15 cellular contexts compared by ENCODE assay signal in the genomic region with DNA sequence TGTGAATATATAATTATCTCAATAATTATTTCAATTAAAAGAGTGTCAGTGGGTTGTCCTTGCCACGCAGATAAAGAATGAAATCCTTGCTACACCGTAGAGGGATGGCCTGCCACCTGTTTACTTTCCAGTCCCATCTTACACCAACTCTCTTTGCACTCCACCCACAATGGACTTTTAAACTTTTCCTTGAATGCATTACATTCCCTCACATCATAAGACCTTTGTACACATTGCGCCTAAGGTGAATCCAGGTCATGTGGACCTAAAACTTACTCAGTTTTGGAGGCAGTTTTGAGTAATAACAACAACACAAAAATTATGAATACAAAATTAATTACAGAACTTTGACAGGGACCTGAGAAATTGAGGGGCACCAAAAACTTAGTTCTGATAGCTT.
DNase-seq lines count a peak whose midpoint lies in the region; ATAC-seq and TF ChIP-seq lines count a peak whose summit lies in the region.
"Had no signal": no experiment of that assay in that cellular context is flagged by ENCODE, and none has a peak within 500 bp of the region (broad histone marks: within the 10 kb centered on the region; RNA-seq: fewer than 3 reads in every experiment).

No MANE protein-coding gene starts in this region.

- no peaks in the 10 kb centered on the region for H3K4me1 Mint-ChIP-seq in activated CD8-positive, alpha-beta T cell treated with anti-CD3 and anti-CD28 coated beads for 36 hours (ENCODE audit: low read depth)
- H3K4me1 Mint-ChIP-seq: CD14-positive monocyte, GM23338 had no signal

- POLR2A ChIA-PET in Panc1 (lab: Charles Lee): no interaction called here
- POLR2A ChIA-PET in activated CD8-positive, alpha-beta T cell treated with anti-CD3 and anti-CD28 coated beads for 36 hours (lab: Charles Lee): no interaction called here

- H3K27ac ChIP-seq in Panc1 (ENCODE audit: low read length) (peak overlapping the region; percentile 54; the same call in 1 of the 2 replicates), hepatocyte (peak overlapping the region; percentile 4), right lobe of liver (peak overlapping the region in 2 of 3 donors; percentile 30 to 47)

- H3K9me2 ChIP-seq in hepatocyte (replicated peaks; ENCODE audit: insufficient read depth): no peaks in the 10 kb centered on the region

- H3K9me3 Mint-ChIP-seq in activated CD8-positive, alpha-beta T cell treated with anti-CD3 and anti-CD28 coated beads for 36 hours: peaks cover 2% of the 10 kb centered on the region

- H4K20me1 ChIP-seq in hepatocyte (ENCODE audit: insufficient read depth, poor library complexity, severe bottlenecking): no peaks in the 10 kb centered on the region

- H3K4me2 ChIP-seq in hepatocyte: no peak overlapping the region
- H3K4me2 ChIP-seq: GM23338 had no signal

- TF ChIP-seq CTCF in Panc1 (IDR thresholded peaks at IDR 0.05) (no peak), hepatocyte (IDR thresholded peaks at IDR 0.05; ENCODE audit: poor library complexity) (no peak), right lobe of liver (IDR thresholded peaks at IDR 0.05) (no peak)
- TF ChIP-seq CTCF in activated CD8-positive, alpha-beta T cell treated with anti-CD3 and anti-CD28 coated beads for 36 hours (IDR thresholded peaks at IDR 0.05): no peak

- H3K27me3 ChIP-seq in Panc1 (ENCODE audit: control insufficient read depth, insufficient read depth, low read length): no peaks in the 10 kb centered on the region
- no peaks in the 10 kb centered on the region for H3K27me3 ChIP-seq in hepatocyte
- H3K27me3 ChIP-seq in right lobe of liver: no peaks in the 10 kb centered on the region

- 61% methylated on average over 3 of the region's 3 CpGs for WGBS in hepatocyte (ENCODE audit: low lambda C conversion rate, missing lambda C conversion rate)
- WGBS in right lobe of liver (ENCODE audit: insufficient coverage, low coverage, low lambda C conversion rate, missing lambda C conversion rate): 33% methylated on average over 3 of the region's 3 CpGs

- H3K36me3 Mint-ChIP-seq in activated CD8-positive, alpha-beta T cell treated with anti-CD3 and anti-CD28 coated beads for 36 hours (ENCODE audit: low read depth): no peaks in the 10 kb centered on the region
- H3K36me3 Mint-ChIP-seq: CD14-positive monocyte; CD8-positive, alpha-beta T cell; IgD-negative memory B cell had no signal

- H2AFZ ChIP-seq in hepatocyte: no peak overlapping the region
- H2AFZ ChIP-seq: GM23338 had no signal

- no peak for ATAC-seq in Panc1
- peak; percentile 99 to 100 (median 100) for ATAC-seq in right lobe of liver
- ATAC-seq in HG03442 (IDR thresholded peaks at IDR 0.05; ENCODE audit: unreplicated experiment): no peak
- no peak for ATAC-seq in activated CD8-positive, alpha-beta T cell treated with anti-CD3 and anti-CD28 coated beads for 36 hours
- ATAC-seq: CD8-positive, alpha-beta T cell; GM23338 had no signal

- no TSS peak for BruUV-seq in Panc1 (replicated peaks; lab: Mats Ljungman, UMichigan)

- H3K9me3 ChIP-seq in Panc1 (ENCODE audit: control insufficient read depth, insufficient read depth, low read depth, low read length): peaks cover 13% of the 10 kb centered on the region; the same call in 1 of the 2 replicates
- no peaks in the 10 kb centered on the region for H3K9me3 ChIP-seq in hepatocyte (ENCODE audit: low read depth)
- no peaks in the 10 kb centered on the region for H3K9me3 ChIP-seq in right lobe of liver

- H3K4me3 Mint-ChIP-seq in activated CD8-positive, alpha-beta T cell treated with anti-CD3 and anti-CD28 coated beads for 36 hours: no peak overlapping the region
- H3K4me3 Mint-ChIP-seq: CD14-positive monocyte; CD8-positive, alpha-beta T cell; GM23338; IgD-negative memory B cell had no signal

- H3K36me3 ChIP-seq in Panc1 (ENCODE audit: control insufficient read depth, insufficient read depth, low read length) (no peaks in the 10 kb centered on the region), hepatocyte (replicated peaks; ENCODE audit: insufficient read depth, low read depth) (no peaks in the 10 kb centered on the region), right lobe of liver (no peaks in the 10 kb centered on the region)

- DNase-seq in Panc1 (ENCODE audit: low read depth, low spot score) (no peak), hepatocyte (ENCODE audit: low spot score) (peak; percentile 40), right lobe of liver (peak in 1 of 3 donors; percentile 49)
- no peak for DNase-seq in activated T-cell treated with anti-CD3 and anti-CD28 coated beads, Interleukin-2, amount 50 U/mL, for 48 hours
- DNase-seq in activated CD8-positive, alpha-beta T cell treated with anti-CD3 and anti-CD28 coated beads for 36 hours: no peak
- DNase-seq in activated effector memory CD4-positive, alpha-beta T cell treated with anti-CD3 and anti-CD28 coated beads, Interleukin-2, amount 50 U/mL, for 16 hours: no peak
- DNase-seq: CD8-positive, alpha-beta T cell; COR-L47; DND-41; GDM1; H7 had no signal

- TF ChIP-seq POLR2A in right lobe of liver (IDR thresholded peaks at IDR 0.05): no peak

- in situ Hi-C loops in Panc1 (cut with HindIII; ENCODE audit: low pct_unique_long_range_greater_than_20kb, low sequenced_read_pairs): no loop called here

- no peak overlapping the region for H3K27ac Mint-ChIP-seq in activated CD8-positive, alpha-beta T cell treated with anti-CD3 and anti-CD28 coated beads for 36 hours
- H3K27ac Mint-ChIP-seq: CD14-positive monocyte; CD8-positive, alpha-beta T cell; GM23338; IgD-negative memory B cell had no signal

- no peaks in the 10 kb centered on the region for H3K4me1 ChIP-seq in Panc1 (ENCODE audit: control insufficient read depth, insufficient read depth, low read length)
- peaks cover 12% of the 10 kb centered on the region for H3K4me1 ChIP-seq in hepatocyte (ENCODE audit: insufficient read depth)
- peaks cover 0 to 15% (median 4%) of the 10 kb centered on the region in 4 donors for H3K4me1 ChIP-seq in right lobe of liver

- CTCF ChIA-PET in Panc1 (lab: Charles Lee): no interaction called here
- CTCF ChIA-PET in activated CD8-positive, alpha-beta T cell treated with anti-CD3 and anti-CD28 coated beads for 36 hours (lab: Charles Lee): no interaction called here

- H3K27me3 Mint-ChIP-seq in activated CD8-positive, alpha-beta T cell treated with anti-CD3 and anti-CD28 coated beads for 36 hours: peaks cover 4% of the 10 kb centered on the region

- H3K4me3 ChIP-seq in Panc1 (ENCODE audit: low read depth in 2 of 2, low read length in 2 of 2) (no peak overlapping the region), hepatocyte (no peak overlapping the region), right lobe of liver (no peak overlapping the region)
- H3K4me3 ChIP-seq: GM23338 had no signal

- intact Hi-C loops in Panc1 (cut with micrococcal nuclease; ENCODE audit: unreplicated experiment): no loop called here
- intact Hi-C loops in right lobe of liver (cut with DNase I): no loop called here
- intact Hi-C loops in activated CD8-positive, alpha-beta T cell treated with anti-CD3 and anti-CD28 coated beads for 36 hours (cut with micrococcal nuclease): no loop called here

- H3K79me2 ChIP-seq in hepatocyte: no peaks in the 10 kb centered on the region

Comparison
In these comparisons a context has a peak if more than half of its experiments do, and no peak if none do; other contexts are left out.
1. ATAC-seq: peak in right lobe of liver (4 of 4); none in Panc1 (single experiment), HG03442 (single experiment) and activated CD8-positive, alpha-beta T cell treated with anti-CD3 and anti-CD28 coated beads for 36 hours (single experiment).
2. H3K27ac ChIP-seq: peak in every context shown above with its lines; median percentile 54 in Panc1; 38 in right lobe of liver; 4 in hepatocyte.